In the genomic region with DNA sequence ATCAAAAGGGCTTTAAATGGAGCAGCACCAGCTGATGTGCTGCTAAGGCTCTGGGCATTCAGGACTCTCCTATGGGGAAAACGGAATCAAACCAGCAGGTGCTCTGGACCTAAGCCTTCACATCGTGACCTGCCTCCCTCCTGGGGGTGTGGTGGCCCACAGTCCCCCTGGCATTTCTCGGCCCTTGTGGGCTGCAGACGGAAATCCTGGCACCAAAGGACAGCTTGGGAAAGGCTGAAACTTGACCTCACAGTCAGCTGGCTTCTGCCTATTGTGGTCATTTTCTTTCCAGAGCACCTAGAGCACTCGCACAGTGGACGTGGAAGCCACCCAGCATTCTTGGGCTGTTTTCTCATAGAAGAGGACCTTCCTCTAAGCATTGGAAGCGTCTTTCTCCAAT, we compare ENCODE assay signal across 18 cellular contexts.
DNase-seq lines count a peak whose midpoint lies in the region; ATAC-seq lines count a peak whose summit lies in the region.
"Had no signal": no experiment of that assay in that cellular context is flagged by ENCODE, and none has a peak within 500 bp of the region (broad histone marks: within the 10 kb centered on the region; RNA-seq: fewer than 3 reads in every experiment).

No MANE protein-coding gene starts in this region.

- H3K4me1 ChIP-seq in mesenchymal stem cell (ENCODE audit: control insufficient read depth, insufficient read depth, low read depth, low read length) (peaks cover 6% of the 10 kb centered on the region), trophoblast cell (ENCODE audit: control insufficient read depth in 1 of 2, insufficient read depth in 2 of 2, low read length in 2 of 2) (peaks cover 0 to 3% of the 10 kb centered on the region in 2 experiments)

- no peak overlapping the region for H3K23ac ChIP-seq in mesenchymal stem cell (ENCODE audit: low read length in 2 of 2)
- no peak overlapping the region for H3K23ac ChIP-seq in trophoblast cell (ENCODE audit: low read length)

- H3K9ac ChIP-seq in mesenchymal stem cell (ENCODE audit: low read length) (no peak overlapping the region), trophoblast cell (ENCODE audit: low read length) (no peak overlapping the region)
- H3K9ac ChIP-seq: BLaER1 treated with 17β-estradiol and CSF1 and Interleukin-3, amounts not matched to agents 10 nM and 100 nM had no signal

- WGBS in mesenchymal stem cell, result 94% methylated on average over 7 of the region's 7 CpGs
- no CpG with 5 or more reads among the region's 7 CpGs for WGBS in trophoblast cell (ENCODE audit: extremely low coverage, insufficient coverage, insufficient read length)

- H3K4me2 ChIP-seq in mesenchymal stem cell (ENCODE audit: low read length, poor library complexity, severe bottlenecking) (no peak overlapping the region), trophoblast cell (ENCODE audit: low read length) (no peak overlapping the region)
- H3K4me2 ChIP-seq: BLaER1 treated with 17β-estradiol and CSF1 and Interleukin-3, amounts not matched to agents 10 nM and 100 nM had no signal

- peaks cover 3 to 7% of the 10 kb centered on the region in 2 experiments for H3K36me3 ChIP-seq in mesenchymal stem cell (ENCODE audit: control insufficient read depth in 1 of 2, insufficient read depth in 2 of 2, low read depth in 1 of 2, low read length in 2 of 2)
- H3K36me3 ChIP-seq in trophoblast cell (ENCODE audit: control insufficient read depth in 1 of 2, insufficient read depth in 2 of 2, low read length in 2 of 2), result no peaks in the 10 kb centered on the region
- H3K36me3 ChIP-seq: HAP-1 had no signal

- no peaks in the 10 kb centered on the region for H3K9me3 Mint-ChIP-seq in activated CD4-positive, alpha-beta T cell treated with anti-CD3 and anti-CD28 coated beads, Interleukin-2, amount 10 ng/mL, durations not matched to agents 24 days and 14 days
- H3K9me3 Mint-ChIP-seq in stimulated activated naive B cell treated with anti-CD40 and anti-IgM and Interleukin-4, amounts not matched to agents 10 μg/mL and 1 μg/mL and 100 μg/mL, for 72 hours, result no peaks in the 10 kb centered on the region
- H3K9me3 Mint-ChIP-seq in immature natural killer cell, result no peaks in the 10 kb centered on the region
- H3K9me3 Mint-ChIP-seq: CD8-positive, alpha-beta T cell had no signal

- H3K27me3 ChIP-seq in mesenchymal stem cell (ENCODE audit: control insufficient read depth in 1 of 2, insufficient read depth in 1 of 2, low read length in 2 of 2) (no peaks in the 10 kb centered on the region), trophoblast cell (ENCODE audit: insufficient read depth, low read length) (no peaks in the 10 kb centered on the region)
- H3K27me3 ChIP-seq: BLaER1 treated with 17β-estradiol and CSF1 and Interleukin-3, amounts not matched to agents 10 nM and 100 nM had no signal

- H2BK5ac ChIP-seq in mesenchymal stem cell (ENCODE audit: low read depth, low read length, poor library complexity, severe bottlenecking) (no peak overlapping the region), trophoblast cell (ENCODE audit: low read depth, low read length, poor library complexity) (no peak overlapping the region)

- H3K4me3 Mint-ChIP-seq in activated CD4-positive, alpha-beta T cell treated with anti-CD3 and anti-CD28 coated beads, Interleukin-2, amount 10 ng/mL, durations not matched to agents 24 days and 14 days, result no peak overlapping the region
- no peak overlapping the region for H3K4me3 Mint-ChIP-seq in stimulated activated naive B cell treated with anti-CD40 and anti-IgM and Interleukin-4, amounts not matched to agents 10 μg/mL and 1 μg/mL and 100 μg/mL, for 72 hours
- no peak overlapping the region for H3K4me3 Mint-ChIP-seq in immature natural killer cell
- H3K4me3 Mint-ChIP-seq: B cell; CD8-positive, alpha-beta T cell had no signal

- H3K9me3 ChIP-seq in mesenchymal stem cell (ENCODE audit: control insufficient read depth, low read length) (no peaks in the 10 kb centered on the region), trophoblast cell (ENCODE audit: insufficient read depth, low read depth, low read length) (no peaks in the 10 kb centered on the region)
- H3K9me3 ChIP-seq: HAP-1 had no signal

- intact Hi-C loops in activated CD4-positive, alpha-beta T cell treated with anti-CD3 and anti-CD28 coated beads, Interleukin-2, amount 10 ng/mL, durations not matched to agents 24 days and 14 days (cut with micrococcal nuclease), result loop anchor here (10.0 kb wide), 1 partner anchor 65 kb away; no protein-coding TSS in a partner anchor

- H3K79me1 ChIP-seq in mesenchymal stem cell (replicated peaks; ENCODE audit: low read length, poor library complexity, severe bottlenecking) (peaks cover 18% of the 10 kb centered on the region), trophoblast cell (ENCODE audit: low read length) (no peaks in the 10 kb centered on the region)

- H4K12ac ChIP-seq in trophoblast cell (ENCODE audit: low read depth, low read length), result peak overlapping the region; percentile 26

- peak overlapping the region; percentile 59 to 73 for H2BK12ac ChIP-seq in mesenchymal stem cell (ENCODE audit: low read length in 2 of 2)
- H2BK12ac ChIP-seq in trophoblast cell (ENCODE audit: low read length), result no peak overlapping the region

- no peak overlapping the region for H2BK15ac ChIP-seq in mesenchymal stem cell (ENCODE audit: low read depth, poor library complexity, severe bottlenecking)

- H2BK120ac ChIP-seq in mesenchymal stem cell (ENCODE audit: low read depth, low read length) (no peak overlapping the region), trophoblast cell (ENCODE audit: insufficient read depth, low read length, poor library complexity) (no peak overlapping the region)

- peak; percentile 40 for DNase-seq in activated CD4-positive, alpha-beta T cell treated with anti-CD3 and anti-CD28 coated beads, Interleukin-2, amount 10 ng/mL, durations not matched to agents 24 days and 14 days
- DNase-seq in activated CD4-positive, alpha-beta T cell treated with anti-CD3 and anti-CD28 coated beads for 48 hours, result no peak
- DNase-seq in mesenchymal stem cell, result no peak
- DNase-seq in trophoblast cell, result no peak
- no peak for DNase-seq in stimulated activated naive B cell treated with anti-CD40 and anti-IgM and Interleukin-4, amounts not matched to agents 10 μg/mL and 1 μg/mL and 100 μg/mL, for 72 hours
- no peak for DNase-seq in NCI-H2107 treated with DMSO at 0.1 percent for 48 hours (lab: John Stamatoyannopoulos, UW; ENCODE audit: unreplicated experiment)
- DNase-seq in SKM-1 treated with dmso at 0.1 percent for 144 hours (lab: John Stamatoyannopoulos, UW; ENCODE audit: unreplicated experiment), result no peak
- DNase-seq in immature natural killer cell, result no peak
- DNase-seq: 8988T; Calu3; CD8-positive, alpha-beta T cell; DMS79 treated with DMSO at 0.1 percent for 48 hours; GF-D8; GOT3 had no signal

- no peak for ATAC-seq in stimulated activated naive B cell treated with anti-CD40 and anti-IgM and Interleukin-4, amounts not matched to agents 10 μg/mL and 1 μg/mL and 100 μg/mL, for 72 hours (replicated peaks)
- ATAC-seq: CD8-positive, alpha-beta T cell had no signal

- no peaks in the 10 kb centered on the region for H3K36me3 Mint-ChIP-seq in activated CD4-positive, alpha-beta T cell treated with anti-CD3 and anti-CD28 coated beads, Interleukin-2, amount 10 ng/mL, durations not matched to agents 24 days and 14 days (ENCODE audit: low read depth)
- peaks cover 2 to 3% of the 10 kb centered on the region in 2 donors for H3K36me3 Mint-ChIP-seq in stimulated activated naive B cell treated with anti-CD40 and anti-IgM and Interleukin-4, amounts not matched to agents 10 μg/mL and 1 μg/mL and 100 μg/mL, for 72 hours
- H3K36me3 Mint-ChIP-seq in immature natural killer cell, result no peaks in the 10 kb centered on the region
- H3K36me3 Mint-ChIP-seq: CD8-positive, alpha-beta T cell had no signal

- H3K4me3 ChIP-seq in mesenchymal stem cell (ENCODE audit: insufficient read depth in 1 of 2, low read depth in 1 of 2, low read length in 2 of 2) (no peak overlapping the region), trophoblast cell (ENCODE audit: low read depth, low read length) (no peak overlapping the region)
- H3K4me3 ChIP-seq: BLaER1 treated with 17β-estradiol and CSF1 and Interleukin-3, amounts not matched to agents 10 nM and 100 nM; HAP-1 had no signal

- no peaks in the 10 kb centered on the region for H3K79me2 ChIP-seq in trophoblast cell (ENCODE audit: control insufficient read depth, insufficient read depth, low read length, poor library complexity)

- H3K4me1 Mint-ChIP-seq in activated CD4-positive, alpha-beta T cell treated with anti-CD3 and anti-CD28 coated beads, Interleukin-2, amount 10 ng/mL, durations not matched to agents 24 days and 14 days, result no peaks in the 10 kb centered on the region
- H3K4me1 Mint-ChIP-seq in stimulated activated naive B cell treated with anti-CD40 and anti-IgM and Interleukin-4, amounts not matched to agents 10 μg/mL and 1 μg/mL and 100 μg/mL, for 72 hours, result peaks cover 15 to 34% of the 10 kb centered on the region in 2 donors
- H3K4me1 Mint-ChIP-seq in immature natural killer cell, result no peaks in the 10 kb centered on the region

- H2AK5ac ChIP-seq in mesenchymal stem cell (ENCODE audit: low read length, severe bottlenecking) (peak overlapping the region; percentile 39), trophoblast cell (ENCODE audit: low read length) (no peak overlapping the region)

- peak overlapping the region; percentile 84 for H4K8ac ChIP-seq in mesenchymal stem cell (ENCODE audit: low read length)
- H4K8ac ChIP-seq in trophoblast cell (ENCODE audit: low read depth, low read length), result no peak overlapping the region

- no peak overlapping the region for H3K27ac Mint-ChIP-seq in activated CD4-positive, alpha-beta T cell treated with anti-CD3 and anti-CD28 coated beads, Interleukin-2, amount 10 ng/mL, durations not matched to agents 24 days and 14 days
- H3K27ac Mint-ChIP-seq in stimulated activated naive B cell treated with anti-CD40 and anti-IgM and Interleukin-4, amounts not matched to agents 10 μg/mL and 1 μg/mL and 100 μg/mL, for 72 hours, result no peak overlapping the region
- H3K27ac Mint-ChIP-seq in immature natural killer cell, result no peak overlapping the region
- H3K27ac Mint-ChIP-seq: B cell; CD8-positive, alpha-beta T cell had no signal

- H3K14ac ChIP-seq in mesenchymal stem cell (ENCODE audit: low read length in 2 of 2) (peak overlapping the region in 1 of 2 experiments; percentile 94), trophoblast cell (ENCODE audit: low read length) (no peak overlapping the region)

- peaks cover 3% of the 10 kb centered on the region for H3K27me3 Mint-ChIP-seq in activated CD4-positive, alpha-beta T cell treated with anti-CD3 and anti-CD28 coated beads, Interleukin-2, amount 10 ng/mL, durations not matched to agents 24 days and 14 days
- no peaks in the 10 kb centered on the region for H3K27me3 Mint-ChIP-seq in stimulated activated naive B cell treated with anti-CD40 and anti-IgM and Interleukin-4, amounts not matched to agents 10 μg/mL and 1 μg/mL and 100 μg/mL, for 72 hours
- H3K27me3 Mint-ChIP-seq in immature natural killer cell (ENCODE audit: low read depth in 3 of 3), result no peaks in the 10 kb centered on the region
- H3K27me3 Mint-ChIP-seq: B cell had no signal

- H3K4ac ChIP-seq in mesenchymal stem cell (ENCODE audit: low read depth in 1 of 2, low read length in 2 of 2), result peak overlapping the region; percentile 66 to 78
- no peak overlapping the region for H3K4ac ChIP-seq in trophoblast cell (ENCODE audit: low read depth, low read length)

- H3K18ac ChIP-seq in mesenchymal stem cell (ENCODE audit: low read depth in 1 of 2, low read length in 2 of 2) (peak overlapping the region; percentile 70 to 81), trophoblast cell (ENCODE audit: low read length) (peak overlapping the region; percentile 27)

- no peak overlapping the region for H2AFZ ChIP-seq in mesenchymal stem cell (ENCODE audit: low read depth, low read length)
- no peak overlapping the region for H2AFZ ChIP-seq in trophoblast cell (ENCODE audit: insufficient read depth, low read length, poor library complexity)

- H4K91ac ChIP-seq in mesenchymal stem cell (ENCODE audit: low read length) (peak overlapping the region; percentile 94), trophoblast cell (ENCODE audit: low read depth, low read length) (no peak overlapping the region)

- H3K27ac ChIP-seq in mesenchymal stem cell (ENCODE audit: low read length, poor library complexity, severe bottlenecking) (no peak overlapping the region), trophoblast cell (ENCODE audit: low read depth, low read length) (no peak overlapping the region)
- H3K27ac ChIP-seq: BLaER1 treated with 17β-estradiol and CSF1 and Interleukin-3, amounts not matched to agents 10 nM and 100 nM; HL-60 had no signal
